In the genomic region with DNA sequence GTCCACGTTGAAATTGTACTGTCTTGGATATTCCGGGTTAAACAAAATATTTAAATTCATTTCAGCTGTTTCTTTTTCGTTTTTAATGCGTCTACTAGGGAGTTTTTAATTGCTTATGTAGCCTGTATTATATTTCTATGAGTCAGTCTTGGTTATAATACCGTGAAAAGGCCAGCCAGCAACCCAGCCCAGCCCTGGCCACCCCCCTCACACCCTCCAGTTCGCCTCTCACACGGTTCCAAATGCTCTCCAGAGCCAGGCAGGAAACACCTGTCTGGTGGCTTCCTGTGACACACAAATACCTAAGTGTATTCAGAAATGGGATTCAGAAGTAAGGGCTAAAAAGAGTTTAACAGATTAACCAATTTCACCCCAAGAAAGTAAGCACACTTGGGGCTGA, we compare ENCODE assay signal across 8 cellular contexts. TPM values are rescaled to one million over a fixed set of nuclear protein-coding genes. Genes with fewer than 3 reads are reported as not detected.
DNase-seq lines count a peak whose midpoint lies in the region; ATAC-seq and TF ChIP-seq lines count a peak whose summit lies in the region.

No MANE protein-coding gene starts in this region.

- H3K27ac Mint-ChIP-seq in activated CD4-positive, alpha-beta T cell treated with anti-CD3 and anti-CD28 coated beads, Interleukin-2, amount 10 ng/mL, durations not matched to agents 7 days and 5 days, result peak overlapping the region; percentile 39

- no peak for ATAC-seq in GM19324 (IDR thresholded peaks at IDR 0.05; ENCODE audit: low FRiP score, unreplicated experiment)

- POLR2A ChIA-PET in activated CD4-positive, alpha-beta T cell treated with anti-CD3 and anti-CD28 coated beads, Interleukin-2, amount 10 ng/mL, durations not matched to agents 7 days and 5 days (lab: Charles Lee), result no interaction called here

- TF ChIP-seq EP300 in Ishikawa (IDR thresholded peaks at IDR 0.05; ENCODE audit: borderline replicate concordance), result peak; percentile 80; the same call in 1 of the 2 replicates

- peaks cover 6% of the 10 kb centered on the region for H3K27me3 Mint-ChIP-seq in activated CD4-positive, alpha-beta T cell treated with anti-CD3 and anti-CD28 coated beads, Interleukin-2, amount 10 ng/mL, durations not matched to agents 7 days and 5 days

- no peak for TF ChIP-seq RAD21 in Ishikawa (IDR thresholded peaks at IDR 0.05; ENCODE audit: low read depth)

- peaks cover 57% of the 10 kb centered on the region for H3K36me3 Mint-ChIP-seq in activated CD4-positive, alpha-beta T cell treated with anti-CD3 and anti-CD28 coated beads, Interleukin-2, amount 10 ng/mL, durations not matched to agents 7 days and 5 days (ENCODE audit: low read depth)

- H3K4me1 Mint-ChIP-seq in activated CD4-positive, alpha-beta T cell treated with anti-CD3 and anti-CD28 coated beads, Interleukin-2, amount 10 ng/mL, durations not matched to agents 7 days and 5 days, result peaks cover 68% of the 10 kb centered on the region

- peak; percentile 66 for DNase-seq in GM03348 (ENCODE audit: low spot score)
- DNase-seq in activated CD4-positive, alpha-beta T cell treated with anti-CD3 and anti-CD28 coated beads, Interleukin-2, amount 10 ng/mL, durations not matched to agents 7 days and 5 days, result peak; percentile 36
- peak; percentile 96 for DNase-seq in lung microvascular endothelial cell (ENCODE audit: low read depth in 2 of 2)
- DNase-seq in NCI-H1930 (lab: John Stamatoyannopoulos, UW), result no peak
- DNase-seq in NCI-H526 treated with DMSO at 0.1 percent for 48 hours (lab: John Stamatoyannopoulos, UW), result no peak
- DNase-seq in superior temporal gyrus (ENCODE audit: extremely low spot score), result no peak

- CTCF ChIA-PET in activated CD4-positive, alpha-beta T cell treated with anti-CD3 and anti-CD28 coated beads, Interleukin-2, amount 10 ng/mL, durations not matched to agents 7 days and 5 days (lab: Charles Lee), result interaction anchor here (1.1 to 2.9 kb wide), 4 partner anchors 11 to 68 kb away, joined by 3 to 8 read pairs (median 5); no protein-coding TSS in a partner anchor

- H3K9me3 Mint-ChIP-seq in activated CD4-positive, alpha-beta T cell treated with anti-CD3 and anti-CD28 coated beads, Interleukin-2, amount 10 ng/mL, durations not matched to agents 7 days and 5 days, result no peaks in the 10 kb centered on the region

- no peak overlapping the region for H3K4me3 Mint-ChIP-seq in activated CD4-positive, alpha-beta T cell treated with anti-CD3 and anti-CD28 coated beads, Interleukin-2, amount 10 ng/mL, durations not matched to agents 7 days and 5 days

TF ChIP-seq in Ishikawa, 13 proteins besides CTCF, POLR2A, EP300 and RAD21:
- no peak for TF ChIP-seq USF1 (IDR thresholded peaks at IDR 0.05)
- TF ChIP-seq YY1 (IDR thresholded peaks at IDR 0.05; ENCODE audit: low read depth), result no peak
- TF ChIP-seq, protein P1, sequence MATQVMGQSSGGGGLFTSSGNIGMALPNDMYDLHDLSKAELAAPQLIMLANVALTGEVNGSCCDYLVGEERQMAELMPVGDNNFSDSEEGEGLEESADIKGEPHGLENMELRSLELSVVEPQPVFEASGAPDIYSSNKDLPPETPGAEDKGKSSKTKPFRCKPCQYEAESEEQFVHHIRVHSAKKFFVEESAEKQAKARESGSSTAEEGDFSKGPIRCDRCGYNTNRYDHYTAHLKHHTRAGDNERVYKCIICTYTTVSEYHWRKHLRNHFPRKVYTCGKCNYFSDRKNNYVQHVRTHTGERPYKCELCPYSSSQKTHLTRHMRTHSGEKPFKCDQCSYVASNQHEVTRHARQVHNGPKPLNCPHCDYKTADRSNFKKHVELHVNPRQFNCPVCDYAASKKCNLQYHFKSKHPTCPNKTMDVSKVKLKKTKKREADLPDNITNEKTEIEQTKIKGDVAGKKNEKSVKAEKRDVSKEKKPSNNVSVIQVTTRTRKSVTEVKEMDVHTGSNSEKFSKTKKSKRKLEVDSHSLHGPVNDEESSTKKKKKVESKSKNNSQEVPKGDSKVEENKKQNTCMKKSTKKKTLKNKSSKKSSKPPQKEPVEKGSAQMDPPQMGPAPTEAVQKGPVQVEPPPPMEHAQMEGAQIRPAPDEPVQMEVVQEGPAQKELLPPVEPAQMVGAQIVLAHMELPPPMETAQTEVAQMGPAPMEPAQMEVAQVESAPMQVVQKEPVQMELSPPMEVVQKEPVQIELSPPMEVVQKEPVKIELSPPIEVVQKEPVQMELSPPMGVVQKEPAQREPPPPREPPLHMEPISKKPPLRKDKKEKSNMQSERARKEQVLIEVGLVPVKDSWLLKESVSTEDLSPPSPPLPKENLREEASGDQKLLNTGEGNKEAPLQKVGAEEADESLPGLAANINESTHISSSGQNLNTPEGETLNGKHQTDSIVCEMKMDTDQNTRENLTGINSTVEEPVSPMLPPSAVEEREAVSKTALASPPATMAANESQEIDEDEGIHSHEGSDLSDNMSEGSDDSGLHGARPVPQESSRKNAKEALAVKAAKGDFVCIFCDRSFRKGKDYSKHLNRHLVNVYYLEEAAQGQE (IDR thresholded peaks at IDR 0.05; ENCODE audit: low read depth), result no peak
- 0 out of 2 replicates have a peak, but pooled peaks have one; percentile 54 for TF ChIP-seq NFIC (IDR thresholded peaks at IDR 0.05)
- no peak for TF ChIP-seq FOXM1 (IDR thresholded peaks at IDR 0.05; ENCODE audit: borderline replicate concordance, low read depth)
- TF ChIP-seq ZBTB7A (IDR thresholded peaks at IDR 0.05; ENCODE audit: low read depth), result no peak
- TF ChIP-seq TEAD4 (IDR thresholded peaks at IDR 0.05), result no peak; the same call in 1 of the 2 replicates
- TF ChIP-seq TAF1 (IDR thresholded peaks at IDR 0.05; ENCODE audit: low read depth), result no peak
- no peak for TF ChIP-seq EGR1 (IDR thresholded peaks at IDR 0.05)
- TF ChIP-seq CEBPB (IDR thresholded peaks at IDR 0.05), result 0 out of 2 replicates have a peak, but pooled peaks have one; percentile 10
- no peak for TF ChIP-seq CREB1 (IDR thresholded peaks at IDR 0.05; ENCODE audit: low read depth)
- TF ChIP-seq MAX (IDR thresholded peaks at IDR 0.05), result peak; percentile 48
- TF ChIP-seq TCF12 (IDR thresholded peaks at IDR 0.05; ENCODE audit: low read depth), result peak; percentile 81

RNA-seq across cellular contexts. Expression of gene SH3BP5, which starts 4.4 kb away (rescaled TPM):
- total RNA-seq in activated CD4-positive, alpha-beta T cell treated with anti-CD3 and anti-CD28 coated beads, Interleukin-2, amount 10 ng/mL, durations not matched to agents 7 days and 5 days, result 10 to 100 TPM; 33.8 to 38.2 TPM
- 42.3 and 43.4 TPM in 2 replicates for total RNA-seq in lung microvascular endothelial cell

Comparison
In these comparisons a context has a peak if more than half of its experiments do, and no peak if none do; other contexts are left out.
1. DNase-seq: peak in GM03348 (single experiment), activated CD4-positive, alpha-beta T cell treated with anti-CD3 and anti-CD28 coated beads, Interleukin-2, amount 10 ng/mL, durations not matched to agents 7 days and 5 days (single experiment) and lung microvascular endothelial cell (2 of 2); none in NCI-H1930 (0 of 2), NCI-H526 treated with DMSO at 0.1 percent for 48 hours (single experiment) and superior temporal gyrus (single experiment).